13 cellular contexts compared by ENCODE assay signal in the genomic region with DNA sequence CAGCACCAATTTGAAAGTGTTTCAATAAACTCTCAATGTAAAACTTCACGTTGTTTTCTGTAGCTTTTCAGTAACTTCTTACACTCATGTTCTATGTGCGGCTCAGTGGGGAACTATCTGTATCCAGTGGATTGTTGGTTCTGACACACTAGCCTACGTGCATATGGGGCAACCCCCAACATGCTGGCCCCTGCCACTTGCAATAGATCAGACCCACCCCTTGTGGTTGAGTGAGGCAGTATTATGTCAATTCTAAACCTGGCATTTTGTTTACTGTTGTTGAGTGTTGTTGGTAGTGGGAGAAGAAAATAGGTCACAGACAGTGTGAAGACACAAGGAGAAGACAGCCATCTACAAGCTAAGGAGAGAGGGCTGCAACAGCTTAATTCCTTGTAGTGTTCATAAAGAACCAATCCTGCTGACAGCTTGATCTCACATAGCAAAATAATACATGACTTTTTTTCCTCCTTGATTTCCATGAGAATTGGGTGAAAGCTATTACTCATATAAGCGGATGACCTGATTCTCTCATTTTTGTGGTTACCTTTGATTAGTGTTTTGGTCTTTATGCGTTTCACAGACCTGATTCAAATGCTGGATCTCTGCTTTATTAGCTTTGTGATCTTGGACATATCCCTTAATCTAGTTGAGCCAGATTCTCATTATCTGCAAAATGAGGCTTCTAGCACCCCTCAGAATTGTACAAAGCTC.
DNase-seq lines count a peak whose midpoint lies in the region; ATAC-seq and TF ChIP-seq lines count a peak whose summit lies in the region.
"Had no signal": no experiment of that assay in that cellular context is flagged by ENCODE, and none has a peak within 500 bp of the region (broad histone marks: within the 10 kb centered on the region; RNA-seq: fewer than 3 reads in every experiment).

No MANE protein-coding gene starts in this region.

- no peaks in the 10 kb centered on the region for H3K9me3 ChIP-seq in T-helper 17 cell (ENCODE audit: control insufficient read depth, low read length, poor library complexity, severe bottlenecking)
- H3K9me3 ChIP-seq: SK-N-SH had no signal

- peaks cover 6% of the 10 kb centered on the region for H3K27me3 Mint-ChIP-seq in T-helper 17 cell

- DNase-seq in GM04503 (ENCODE audit: low read depth): peak; percentile 50
- DNase-seq in T-helper 17 cell: no peak
- peak; percentile 28 for DNase-seq in fibroblast of mammary gland (ENCODE audit: low read depth)
- no peak for DNase-seq in KBM-7
- DNase-seq in middle frontal gyrus (ENCODE audit: extremely low spot score, low spot score): no peak
- no peak for DNase-seq in stimulated activated CD4-positive, alpha-beta T cell treated with anti-CD3 and anti-CD28 coated beads, Interleukin-15, amount 100 ng/mL, for 24 hours
- no peak for DNase-seq in OCI-M1 (lab: John Stamatoyannopoulos, UW)
- DNase-seq: NCI-H1048, NCI-H2227 treated with DMSO at 0.1 percent for 48 hours, NCI-H526, SK-N-SH had no signal

- no peak overlapping the region for H3K27ac Mint-ChIP-seq in T-helper 17 cell

- peak; percentile 30 for ATAC-seq in T-helper 17 cell
- ATAC-seq: HCT116, Right ventricle myocardium inferior had no signal

- in situ Hi-C loops in KBM-7 (cut with MboI; ENCODE audit: low pct_unique_long_range_greater_than_20kb, low sequenced_read_pairs): no loop called here

- no peak overlapping the region for H3K4me3 ChIP-seq in fibroblast of mammary gland (ENCODE audit: control insufficient read depth, low read depth, low read length)

- no peak for TF ChIP-seq CTCF in fibroblast of mammary gland (conservative IDR thresholded peaks at IDR 0.05; ENCODE audit: control insufficient read depth, insufficient read depth, low read depth, low read length)

- peaks cover 6% of the 10 kb centered on the region for H3K4me1 Mint-ChIP-seq in T-helper 17 cell

- H3K36me3 Mint-ChIP-seq in T-helper 17 cell (ENCODE audit: low read depth): peaks cover 3% of the 10 kb centered on the region

- H3K4me3 Mint-ChIP-seq in T-helper 17 cell: no peak overlapping the region

Comparison
In these comparisons a context has a peak if more than half of its experiments do, and no peak if none do; other contexts are left out.
1. DNase-seq: peak in GM04503 (single experiment) and fibroblast of mammary gland (single experiment); none in T-helper 17 cell (0 of 3), KBM-7 (single experiment), middle frontal gyrus (single experiment), stimulated activated CD4-positive, alpha-beta T cell treated with anti-CD3 and anti-CD28 coated beads, Interleukin-15, amount 100 ng/mL, for 24 hours (single experiment) and OCI-M1 (single experiment).